Comparison of ENCODE assay signal across 8 cellular contexts in genomic region chr6:20533746-20534294, GRCh38. TPM values are rescaled to one million over a fixed set of nuclear protein-coding genes. Genes with fewer than 3 reads are reported as not detected.
DNase-seq lines count a peak whose midpoint lies in the region; ATAC-seq and TF ChIP-seq lines count a peak whose summit lies in the region.

No MANE protein-coding gene starts in this region.

- H3K27ac ChIP-seq in Panc1 (ENCODE audit: low read length) = peak overlapping the region; percentile 95
- H3K27ac ChIP-seq in spleen = peak overlapping the region; percentile 66 to 91 (median 89)
- H3K27ac ChIP-seq in adrenal gland = peak overlapping the region in 2 of 5 donors; percentile 77 to 82

- peaks cover 10% of the 10 kb centered on the region for H3K36me3 Mint-ChIP-seq in activated naive CD4-positive, alpha-beta T cell treated with anti-CD3 and anti-CD28 coated beads, Interleukin-2, amount 50 U/mL, for 24 hours

- H3K27me3 Mint-ChIP-seq in activated naive CD4-positive, alpha-beta T cell treated with anti-CD3 and anti-CD28 coated beads, Interleukin-2, amount 50 U/mL, for 24 hours = peaks cover 1% of the 10 kb centered on the region

- H3K9me3 Mint-ChIP-seq in activated naive CD4-positive, alpha-beta T cell treated with anti-CD3 and anti-CD28 coated beads, Interleukin-2, amount 50 U/mL, for 24 hours = no peaks in the 10 kb centered on the region

- 48 to 53% (median 51%) methylated on average over 6 of the region's 6 CpGs for WGBS in spleen, 5 donors
- WGBS in adrenal gland, 4 donors = 45 to 49% (median 47%) methylated on average over 6 of the region's 6 CpGs

- intact Hi-C loops in Panc1 (cut with micrococcal nuclease; ENCODE audit: unreplicated experiment) = no loop called here
- intact Hi-C loops in spleen (cut with DNase I; ENCODE audit: low total_unique reads) = no loop called here
- intact Hi-C loops in adrenal gland (cut with DNase I) = loop anchor here in 1 of 2 donors (2.0 to 10.0 kb wide), 4 partner anchors 137 to 439 kb away; no protein-coding TSS in a partner anchor

- CTCF ChIA-PET in Panc1 (lab: Charles Lee) = no interaction called here

- no TSS peak for BruUV-seq in Panc1 (replicated peaks; lab: Mats Ljungman, UMichigan)

- H3K36me3 ChIP-seq in Panc1 (ENCODE audit: control insufficient read depth, insufficient read depth, low read length) = peaks cover 11% of the 10 kb centered on the region; the same call in 1 of the 2 replicates
- H3K36me3 ChIP-seq in spleen = peaks cover 0 to 25% (median 0%) of the 10 kb centered on the region in 6 donors
- no peaks in the 10 kb centered on the region for H3K36me3 ChIP-seq in adrenal gland (replicated peaks in 1 of 2)

- peak overlapping the region; percentile 83 for H3K27ac Mint-ChIP-seq in activated naive CD4-positive, alpha-beta T cell treated with anti-CD3 and anti-CD28 coated beads, Interleukin-2, amount 50 U/mL, for 24 hours

- H3K4me3 ChIP-seq in Panc1 (ENCODE audit: low read depth in 2 of 2, low read length in 2 of 2) (peak overlapping the region; percentile 94 to 95), fibroblast of mammary gland (ENCODE audit: control insufficient read depth, low read depth, low read length) (peak overlapping the region; percentile 80), spleen (peak overlapping the region; percentile 64 to 92 (median 87)), adrenal gland (peak overlapping the region in 2 of 4 donors; percentile 46 to 54)

- TF ChIP-seq POLR2A in spleen (IDR thresholded peaks at IDR 0.05) = no peak
- TF ChIP-seq POLR2A in adrenal gland (IDR thresholded peaks at IDR 0.05) = no peak

- DNase-seq in activated naive CD4-positive, alpha-beta T cell treated with anti-CD3 and anti-CD28 coated beads, Interleukin-2, amount 50 U/mL, for 16 hours = no peak
- DNase-seq in Panc1 (ENCODE audit: low read depth, low spot score) (no peak), fibroblast of mammary gland (ENCODE audit: low read depth) (no peak), spleen (no peak), NCI-H2227 (lab: John Stamatoyannopoulos, UW; ENCODE audit: unreplicated experiment) (no peak), adrenal gland (no peak)

- ATAC-seq in Panc1 = no peak; the same call in 1 of the 2 replicates
- no peak for ATAC-seq in HG03457 (IDR thresholded peaks at IDR 0.05; ENCODE audit: unreplicated experiment)

- H3K27me3 ChIP-seq in Panc1 (ENCODE audit: control insufficient read depth, insufficient read depth, low read length) (no peaks in the 10 kb centered on the region), spleen (replicated peaks in 1 of 7) (peaks cover 0 to 7% (median 0%) of the 10 kb centered on the region in 7 donors), adrenal gland (no peaks in the 10 kb centered on the region)

- no peaks in the 10 kb centered on the region for H3K9me3 ChIP-seq in Panc1 (ENCODE audit: control insufficient read depth, insufficient read depth, low read depth, low read length)
- no peaks in the 10 kb centered on the region for H3K9me3 ChIP-seq in spleen
- H3K9me3 ChIP-seq in adrenal gland (replicated peaks in 1 of 3) = no peaks in the 10 kb centered on the region

- TF ChIP-seq CTCF in Panc1 (IDR thresholded peaks at IDR 0.05) (no peak), fibroblast of mammary gland (conservative IDR thresholded peaks at IDR 0.05; ENCODE audit: control insufficient read depth, insufficient read depth, low read depth, low read length) (no peak), spleen (IDR thresholded peaks at IDR 0.05 in 8 of 11, conservative IDR thresholded peaks at IDR 0.05 in 3 of 11) (no peak), adrenal gland (IDR thresholded peaks at IDR 0.05) (no peak)

- in situ Hi-C loops in Panc1 (cut with HindIII; ENCODE audit: low pct_unique_long_range_greater_than_20kb, low sequenced_read_pairs) = no loop called here

- peaks cover 36% of the 10 kb centered on the region for H3K4me1 Mint-ChIP-seq in activated naive CD4-positive, alpha-beta T cell treated with anti-CD3 and anti-CD28 coated beads, Interleukin-2, amount 50 U/mL, for 24 hours

- H3K4me1 ChIP-seq in Panc1 (ENCODE audit: control insufficient read depth, insufficient read depth, low read length) (peaks cover 8% of the 10 kb centered on the region), spleen (peaks cover 7 to 54% (median 38%) of the 10 kb centered on the region in 6 donors), adrenal gland (replicated peaks in 1 of 2) (peaks cover 0 to 11% of the 10 kb centered on the region in 2 donors)

- POLR2A ChIA-PET in Panc1 (lab: Charles Lee) = no interaction called here

- H3K4me3 Mint-ChIP-seq in activated naive CD4-positive, alpha-beta T cell treated with anti-CD3 and anti-CD28 coated beads, Interleukin-2, amount 50 U/mL, for 24 hours = peak overlapping the region; percentile 99

RNA-seq across cellular contexts. Expression of gene CDKAL1, which starts 0.4 kb away (rescaled TPM):
- 14.5 TPM for total RNA-seq in Panc1 (2021; ENCODE audit: unreplicated experiment)
- polyA plus RNA-seq in Panc1 (2012; ENCODE audit: insufficient read length) = 5.1 TPM
- total RNA-seq in spleen = 10 to 100 TPM; 16.7 to 26.9 (median 22.3) TPM
- 1 to 10 TPM; 4.8 to 7.0 (median 5.5) TPM for polyA plus RNA-seq in spleen
- 10 to 100 TPM in 6 of 8 donors, 1 to 10 TPM in 2; 8.5 to 14.4 (median 11.3) TPM for total RNA-seq in adrenal gland
- polyA plus RNA-seq in adrenal gland = 1 to 10 TPM; 3.9 to 8.4 (median 5.5) TPM
